ENCODE assay signal across 8 cellular contexts in genomic region chr19:18636969-18637629, GRCh38. TPM values are rescaled to one million over a fixed set of nuclear protein-coding genes. Genes with fewer than 3 reads are reported as not detected.
DNase-seq lines count a peak whose midpoint lies in the region; ATAC-seq and TF ChIP-seq lines count a peak whose summit lies in the region.

Gene KLHL26 (plus strand): TSS chr19:18637028. CDS start chr19:18637055, 27 bp downstream.

- POLR2A ChIA-PET in AG04449 (lab: Yijun Ruan, JAX), result no interaction called here

- WGBS in mammary epithelial cell (ENCODE audit: low coverage, missing lambda C conversion rate), result 0% methylated on average over 6 of the region's 47 CpGs

- CTCF ChIA-PET in AG04449 (lab: Yijun Ruan, JAX), result no interaction called here
- CTCF ChIA-PET in mammary epithelial cell (lab: Charles Lee; ENCODE audit: low non-redundant PET), result no interaction called here

- TF ChIP-seq CTCF in AG04449 (IDR thresholded peaks at IDR 0.05; ENCODE audit: insufficient read depth, low read length, missing control alignments), result no peak
- no peak for TF ChIP-seq CTCF in HL-60 (IDR thresholded peaks at IDR 0.05; ENCODE audit: insufficient read depth, low read length)
- no peak for TF ChIP-seq CTCF in mammary epithelial cell (conservative IDR thresholded peaks at IDR 0.05 in 1 of 2, IDR thresholded peaks at IDR 0.05 in 1 of 2; ENCODE audit: extremely low read depth in 1 of 2, insufficient read depth in 1 of 2, low read depth in 1 of 2, low read length in 2 of 2)

- peak within 1 kb of the TSS; percentile 78 for H3K27ac ChIP-seq in HL-60 (replicated peaks)
- peak within 1 kb of the TSS; percentile 22 for H3K27ac ChIP-seq in mammary epithelial cell (ENCODE audit: insufficient read depth, low read depth, low read length)

- DNase-seq in AG04449 (ENCODE audit: low read depth, low spot score) (no peak), HL-60 (ENCODE audit: low read depth in 1 of 2, low spot score in 1 of 2) (no peak), mammary epithelial cell (no peak), 8988T (no peak), AG08396 (ENCODE audit: low spot score) (no peak)

- H4K20me1 ChIP-seq in mammary epithelial cell (ENCODE audit: insufficient read depth, low read length), result no peaks in the 10 kb centered on the region

- H3K4me1 ChIP-seq in mammary epithelial cell (ENCODE audit: insufficient read depth, low read length) (peaks cover 5% of the 10 kb centered on the region), mucosa of stomach (ENCODE audit: control insufficient read depth, insufficient read depth, low read length) (peaks cover 29% of the 10 kb centered on the region)

- H3K79me2 ChIP-seq in mammary epithelial cell (ENCODE audit: insufficient read depth, low read length), result peaks cover 16% of the 10 kb centered on the region

- H3K36me3 ChIP-seq in mammary epithelial cell (ENCODE audit: insufficient read depth, low read length), result no peaks in the 10 kb centered on the region
- H3K36me3 ChIP-seq in mucosa of stomach (ENCODE audit: control insufficient read depth, insufficient read depth, low read length), result no peaks in the 10 kb centered on the region

- intact Hi-C loops in mammary epithelial cell (cut with micrococcal nuclease), result loop anchor here (5.0 kb wide), 1 partner anchor 125 kb away; no protein-coding TSS in a partner anchor

- H3K9me3 ChIP-seq in mammary epithelial cell (replicated peaks; ENCODE audit: insufficient read depth, low read length) (no peaks in the 10 kb centered on the region), mucosa of stomach (ENCODE audit: control insufficient read depth, low read length) (no peaks in the 10 kb centered on the region)

- dilution Hi-C loops in mammary epithelial cell (cut with HindIII; ENCODE audit: low sequenced_read_pairs), result no loop called here

- H2AFZ ChIP-seq in mammary epithelial cell (ENCODE audit: low read depth, low read length), result peak within 1 kb of the TSS; percentile 90

- H3K27me3 ChIP-seq in HL-60 (ENCODE audit: insufficient read depth, poor library complexity, severe bottlenecking) (peaks cover 3% of the 10 kb centered on the region), mammary epithelial cell (ENCODE audit: insufficient read depth, low read length) (no peaks in the 10 kb centered on the region), mucosa of stomach (ENCODE audit: control insufficient read depth, insufficient read depth, low read length) (no peaks in the 10 kb centered on the region)

- peak within 1 kb of the TSS; percentile 95 for H3K4me2 ChIP-seq in mammary epithelial cell (ENCODE audit: insufficient read depth, low read depth, low read length)

- no TSS peak for BruUV-seq in mammary epithelial cell (replicated peaks; lab: Mats Ljungman, UMichigan)

- H3K9ac ChIP-seq in mammary epithelial cell (ENCODE audit: insufficient read depth, low read length) (peak within 1 kb of the TSS; percentile 65), mucosa of stomach (ENCODE audit: low read length) (peak within 1 kb of the TSS; percentile 86)

- peak within 1 kb of the TSS; percentile 75 for H3K4me3 ChIP-seq in AG04449 (ENCODE audit: low read depth, low read length)
- peak within 1 kb of the TSS; percentile 76 for H3K4me3 ChIP-seq in HL-60 (replicated peaks; ENCODE audit: insufficient read depth, low read length)
- peak within 1 kb of the TSS; percentile 77 to 94 (median 93) for H3K4me3 ChIP-seq in mammary epithelial cell (replicated peaks in 1 of 3; ENCODE audit: insufficient read depth in 1 of 3, low read depth in 2 of 3, low read length in 3 of 3)
- peak within 1 kb of the TSS; percentile 77 for H3K4me3 ChIP-seq in mucosa of stomach (ENCODE audit: low read length)

- ATAC-seq in GM21723 (IDR thresholded peaks at IDR 0.05; ENCODE audit: unreplicated experiment), result no peak
- ATAC-seq in GM19324 (IDR thresholded peaks at IDR 0.05; ENCODE audit: low FRiP score, unreplicated experiment), result no peak

- in situ Hi-C loops in mammary epithelial cell (cut with MboI; ENCODE audit: low sequenced_read_pairs in 2 of 2), result no loop called here

RNA-seq across cellular contexts. Expression of gene KLHL26, which starts in this region (rescaled TPM):
- 1 to 10 TPM; 2.8 to 6.4 TPM for total RNA-seq in mammary epithelial cell
- 2.6 TPM for polyA plus RNA-seq in mammary epithelial cell
- 2.1 TPM for polyA minus RNA-seq in mammary epithelial cell
